3 cellular contexts compared by ENCODE assay signal in genomic region chr7:1123721-1124120, GRCh38.
TF ChIP-seq lines count a peak whose summit lies in the region.

No MANE protein-coding gene starts in this region.

TF ChIP-seq in Ishikawa, 13 proteins besides CTCF, POLR2A, EP300 and RAD21:
- TF ChIP-seq MAX (IDR thresholded peaks at IDR 0.05) (peak; percentile 46), USF1 (IDR thresholded peaks at IDR 0.05) (no peak), REST (IDR thresholded peaks at IDR 0.05; ENCODE audit: low read depth) (no peak), FOXM1 (IDR thresholded peaks at IDR 0.05; ENCODE audit: borderline replicate concordance, low read depth) (no peak), CREB1 (IDR thresholded peaks at IDR 0.05; ENCODE audit: low read depth) (no peak), TAF1 (IDR thresholded peaks at IDR 0.05; ENCODE audit: low read depth) (peak; percentile 25; the same call in 1 of the 2 replicates)

TF ChIP-seq in H1, 55 proteins besides CTCF, POLR2A, EP300 and RAD21 (continues in another document):
- TF ChIP-seq SP1 (IDR thresholded peaks at IDR 0.05; ENCODE audit: low read depth, low read length) (no peak), TAF1 (IDR thresholded peaks at IDR 0.05; ENCODE audit: low read depth, low read length) (0 out of 2 replicates have a peak, but pooled peaks have one; percentile 29), GABPA (IDR thresholded peaks at IDR 0.05; ENCODE audit: borderline replicate concordance, insufficient read depth, low read length) (peak; percentile 83; the same call in 1 of the 2 replicates), E2F6 (IDR thresholded peaks at IDR 0.05) (peak; percentile 32; the same call in 1 of the 2 replicates), SIN3A (conservative IDR thresholded peaks at IDR 0.05 in 1 of 2, IDR thresholded peaks at IDR 0.05 in 1 of 2; ENCODE audit: low read depth in 1 of 2, low read length in 2 of 2) (0 out of 4 replicates have a peak, but pooled peaks of 1 of the 2 experiments have one; percentile 23), TBP (IDR thresholded peaks at IDR 0.05; ENCODE audit: low read depth, low read length) (peak; percentile 89), TAF7 (optimal IDR thresholded peaks at IDR 0.05; ENCODE audit: borderline replicate concordance, low read depth, low read length) (peak; percentile 46), MAX (IDR thresholded peaks at IDR 0.05) (peak; percentile 72), ASH2L (IDR thresholded peaks at IDR 0.05; ENCODE audit: low read length) (peak; percentile 24), SP2 (IDR thresholded peaks at IDR 0.05; ENCODE audit: low read length) (no peak), TEAD4 (IDR thresholded peaks at IDR 0.05; ENCODE audit: low read depth, low read length) (peak; percentile 76; the same call in 1 of the 2 replicates), SAP30 (IDR thresholded peaks at IDR 0.05; ENCODE audit: insufficient read depth, insufficient replicate concordance, low read length) (no peak), ZNF274 (IDR thresholded peaks at IDR 0.05; ENCODE audit: borderline replicate concordance, extremely low read depth, low read length) (no peak), YY1 (IDR thresholded peaks at IDR 0.05; ENCODE audit: low read depth, low read length) (0 out of 2 replicates have a peak, but pooled peaks have one; percentile 55)

TF ChIP-seq in HepG2, 621 proteins besides CTCF, POLR2A, EP300 and RAD21:
- TF ChIP-seq ZBTB33 (CRISPR knock-in tag; IDR thresholded peaks at IDR 0.05), result peak; percentile 99
- TF ChIP-seq ZFX (CRISPR knock-in tag; IDR thresholded peaks at IDR 0.05; ENCODE audit: low read depth), result peak; percentile 24; the same call in 1 of the 2 replicates
- TF ChIP-seq XRCC5 (optimal IDR thresholded peaks at IDR 0.05; ENCODE audit: low read length), result peak; percentile 82
- TF ChIP-seq NR2F6 (IDR thresholded peaks at IDR 0.05), result no peak
- no peak for TF ChIP-seq NR2F6 (CRISPR knock-in tag; IDR thresholded peaks at IDR 0.05)
- peak; percentile 10 for TF ChIP-seq TEAD3 (CRISPR knock-in tag; optimal IDR thresholded peaks at IDR 0.05; ENCODE audit: borderline replicate concordance)
- TF ChIP-seq MLLT10 (CRISPR knock-in tag; IDR thresholded peaks at IDR 0.05), result no peak
- TF ChIP-seq ZNF770 (CRISPR knock-in tag; IDR thresholded peaks at IDR 0.05), result no peak
- TF ChIP-seq ZNF382 (CRISPR knock-in tag; IDR thresholded peaks at IDR 0.05; ENCODE audit: borderline replicate concordance), result no peak
- peak; percentile 98 for TF ChIP-seq ZBTB38 (CRISPR knock-in tag; IDR thresholded peaks at IDR 0.05)
- TF ChIP-seq SMC3 (IDR thresholded peaks at IDR 0.05; ENCODE audit: low read length), result peak; percentile 9; the same call in 1 of the 2 replicates
- TF ChIP-seq ZNF574 (CRISPR knock-in tag; IDR thresholded peaks at IDR 0.05), result 0 out of 2 replicates have a peak, but pooled peaks have one; percentile 21
- TF ChIP-seq MYC (CRISPR knock-in tag; IDR thresholded peaks at IDR 0.05; ENCODE audit: borderline replicate concordance), result peak; percentile 39; the same call in 1 of the 2 replicates
- TF ChIP-seq ZNF687 (CRISPR knock-in tag; IDR thresholded peaks at IDR 0.05), result peak; percentile 62
- TF ChIP-seq STAG1 (CRISPR knock-in tag; IDR thresholded peaks at IDR 0.05), result peak; percentile 67
- TF ChIP-seq GPBP1L1 (CRISPR knock-in tag; IDR thresholded peaks at IDR 0.05), result no peak
- TF ChIP-seq ZNF432 (CRISPR knock-in tag; IDR thresholded peaks at IDR 0.05; ENCODE audit: borderline replicate concordance), result no peak
- TF ChIP-seq HOXA3 (CRISPR knock-in tag; IDR thresholded peaks at IDR 0.05), result peak; percentile 42; the same call in 1 of the 2 replicates
- TF ChIP-seq BHLHE40 (IDR thresholded peaks at IDR 0.05; ENCODE audit: low read length), result peak; percentile 33; the same call in 1 of the 2 replicates
